In genomic region chr18:22846088-22846683, GRCh38 we compare ENCODE assay signal across 8 cellular contexts.
DNase-seq lines count a peak whose midpoint lies in the region; ATAC-seq and TF ChIP-seq lines count a peak whose summit lies in the region.

No MANE protein-coding gene starts in this region.

- H3K36me3 ChIP-seq in left ventricle myocardium inferior, result no peaks in the 10 kb centered on the region
- no peaks in the 10 kb centered on the region for H3K36me3 ChIP-seq in gastroesophageal sphincter
- H3K36me3 ChIP-seq in H7 (replicated peaks; ENCODE audit: control insufficient read depth, insufficient read depth, low read length), result no peaks in the 10 kb centered on the region

- TF ChIP-seq POLR2A in gastroesophageal sphincter (IDR thresholded peaks at IDR 0.05), result no peak

- H3K27me3 ChIP-seq in left ventricle myocardium inferior (ENCODE audit: low read depth) (no peaks in the 10 kb centered on the region), gastroesophageal sphincter (no peaks in the 10 kb centered on the region), H7 (ENCODE audit: control insufficient read depth, insufficient read depth, low read length) (no peaks in the 10 kb centered on the region)

- WGBS in gastroesophageal sphincter (ENCODE audit: low coverage in 1 of 2), 2 donors, result 40 to 44% methylated on average over 5 to 6 of the region's 6 CpGs

- no peak overlapping the region for H3K4me3 ChIP-seq in left ventricle myocardium inferior
- no peak overlapping the region for H3K4me3 ChIP-seq in gastroesophageal sphincter
- no peak overlapping the region for H3K4me3 ChIP-seq in H7 (ENCODE audit: insufficient read depth, low read depth, low read length)

- H3K9me3 ChIP-seq in left ventricle myocardium inferior (replicated peaks) (no peaks in the 10 kb centered on the region), gastroesophageal sphincter (no peaks in the 10 kb centered on the region)

- ATAC-seq in Right ventricle myocardium superior (ENCODE audit: poor library complexity) (no peak), gastroesophageal sphincter (no peak), HG03378 (IDR thresholded peaks at IDR 0.05; ENCODE audit: unreplicated experiment) (no peak)

- TF ChIP-seq CTCF in left ventricle myocardium inferior (IDR thresholded peaks at IDR 0.05; ENCODE audit: borderline replicate concordance), result peak; percentile 57
- peak in 3 of 4 experiments; percentile 9 to 41 (median 21) for TF ChIP-seq CTCF in gastroesophageal sphincter (IDR thresholded peaks at IDR 0.05)

- no peak for TF ChIP-seq EP300 in gastroesophageal sphincter (IDR thresholded peaks at IDR 0.05)

- peaks cover 3% of the 10 kb centered on the region for H3K4me1 ChIP-seq in left ventricle myocardium inferior
- peaks cover 0 to 4% (median 0%) of the 10 kb centered on the region in 3 donors for H3K4me1 ChIP-seq in gastroesophageal sphincter

- DNase-seq in left ventricle myocardium inferior (no peak), Right ventricle myocardium superior (no peak), RPMI7951 (ENCODE audit: low read depth) (peak; percentile 13), H7 (no peak), amniotic stem cell (lab: John Stamatoyannopoulos, UW) (no peak), retina (no peak)

- H3K27ac ChIP-seq in left ventricle myocardium inferior (replicated peaks), result no peak overlapping the region
- no peak overlapping the region for H3K27ac ChIP-seq in gastroesophageal sphincter

- intact Hi-C loops in left ventricle myocardium inferior (cut with micrococcal nuclease), result loop anchor here (10.0 kb wide), 1 partner anchor 61 kb away; no protein-coding TSS in a partner anchor
- intact Hi-C loops in Right ventricle myocardium superior (cut with DNase I), result no loop called here
